Comparison of ENCODE assay signal across 21 cellular contexts in the genomic region with DNA sequence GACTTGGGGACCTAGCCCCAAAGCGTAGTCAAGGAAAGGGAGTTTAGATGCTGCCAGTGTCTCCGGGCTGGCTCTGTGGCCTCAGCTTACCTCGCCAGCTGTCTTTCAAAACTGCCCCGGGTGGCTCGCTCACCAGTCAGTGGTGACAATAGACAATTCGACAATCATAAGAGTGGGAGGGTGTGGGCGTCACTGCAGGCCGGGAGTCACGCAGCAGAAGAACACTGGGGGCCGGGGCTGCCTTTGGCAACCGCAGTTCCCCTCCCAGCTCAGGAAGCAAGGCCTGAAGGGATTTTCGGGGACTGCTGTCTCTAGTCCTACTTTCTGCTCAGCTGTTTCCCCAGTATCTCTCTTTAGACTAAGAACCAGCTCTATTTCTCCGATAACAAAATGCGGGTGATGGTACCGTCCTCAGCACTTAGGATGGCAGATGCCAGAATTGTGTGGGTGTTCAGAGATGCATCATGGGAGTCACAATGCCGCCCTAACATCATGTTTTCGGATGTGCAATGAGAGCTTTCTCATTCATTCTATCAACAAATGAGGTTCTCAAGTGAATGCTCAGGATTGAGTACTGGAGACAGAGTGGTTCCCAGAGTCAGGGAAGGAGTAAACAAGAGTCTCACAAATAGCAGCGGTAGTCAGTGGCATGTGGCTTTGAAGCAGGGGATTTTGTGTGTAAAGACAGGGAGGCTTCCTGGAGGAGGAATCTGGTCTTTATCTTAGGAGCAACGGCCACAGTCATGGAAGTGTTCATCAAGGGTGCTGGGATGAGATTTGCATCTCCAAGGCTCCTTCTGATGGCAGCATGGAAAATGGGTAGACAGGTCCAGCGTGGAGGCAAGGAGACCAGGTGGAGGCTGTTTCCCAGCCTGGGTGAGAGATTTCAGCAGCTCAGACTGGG.
"Had no signal": no experiment of that assay in that cellular context is flagged by ENCODE, and none has a peak within 500 bp of the region (broad histone marks: within the 10 kb centered on the region; RNA-seq: fewer than 3 reads in every experiment).

No MANE protein-coding gene starts in this region.

- ATAC-seq: body of pancreas; effector memory CD8-positive, alpha-beta T cell; foreskin keratinocyte; lower lobe of right lung; WTC11 had no signal

- H3K4me1 ChIP-seq: foreskin keratinocyte had no signal

- H3K4me1 Mint-ChIP-seq: activated CD4-positive, alpha-beta memory T cell treated with anti-CD3 and anti-CD28 coated beads, Interleukin-2, amount 10 ng/mL, durations not matched to agents 7 days and 5 days; central memory CD8-positive, alpha-beta T cell; WTC11 had no signal

- H3K4me3 Mint-ChIP-seq: activated CD4-positive, alpha-beta memory T cell treated with anti-CD3 and anti-CD28 coated beads, Interleukin-2, amount 10 ng/mL, durations not matched to agents 7 days and 5 days; activated naive CD8-positive, alpha-beta T cell; activated T-cell treated with anti-CD3 and anti-CD28 coated beads, Interleukin-2, amount 50 U/mL, for 24 hours; central memory CD8-positive, alpha-beta T cell; dendritic cell treated with granulocyte-macrophage colony-stimulating factor and Interleukin-4, amounts not matched to agents 40 ng/mL and 50 ng/mL, for 4 days; effector memory CD8-positive, alpha-beta T cell; mesothelial cell of epicardium; naive B cell; stimulated activated naive CD8-positive, alpha-beta T cell treated with anti-CD3 and anti-CD28 coated beads, Interleukin-15, Interleukin-2, amounts not matched to agents 100 ng/mL and 50 ng/mL, for 24 hours; WTC11 had no signal

- H3K27ac ChIP-seq: body of pancreas, foreskin keratinocyte, lower lobe of right lung, neutrophil had no signal

- H3K9me3 Mint-ChIP-seq: activated CD4-positive, alpha-beta memory T cell treated with anti-CD3 and anti-CD28 coated beads, Interleukin-2, amount 10 ng/mL, durations not matched to agents 7 days and 5 days; activated T-cell treated with anti-CD3 and anti-CD28 coated beads, Interleukin-2, amount 50 U/mL, for 24 hours; central memory CD8-positive, alpha-beta T cell; dendritic cell treated with granulocyte-macrophage colony-stimulating factor and Interleukin-4, amounts not matched to agents 40 ng/mL and 50 ng/mL, for 4 days; effector memory CD8-positive, alpha-beta T cell; mesothelial cell of epicardium; naive B cell; stimulated activated naive CD8-positive, alpha-beta T cell treated with anti-CD3 and anti-CD28 coated beads, Interleukin-15, Interleukin-2, amounts not matched to agents 100 ng/mL and 50 ng/mL, for 24 hours; WTC11 had no signal

- DNase-seq: activated CD4-positive, alpha-beta memory T cell treated with anti-CD3 and anti-CD28 coated beads, Interleukin-2, amount 10 ng/mL, durations not matched to agents 7 days and 5 days; activated CD4-positive, alpha-beta T cell treated with anti-CD3 and anti-CD28 coated beads for 4 hours; activated gamma-delta T cell; activated T-cell treated with anti-CD3 and anti-CD28 coated beads, Interleukin-2, amount 50 U/mL, for 24 hours; amniotic stem cell; body of pancreas; effector memory CD8-positive, alpha-beta T cell; foreskin keratinocyte; glutamatergic neuron; kidney glomerular epithelial cell; lower lobe of right lung; naive B cell; small intestine; testis had no signal

- H3K27ac Mint-ChIP-seq: activated CD4-positive, alpha-beta memory T cell treated with anti-CD3 and anti-CD28 coated beads, Interleukin-2, amount 10 ng/mL, durations not matched to agents 7 days and 5 days; activated naive CD8-positive, alpha-beta T cell; activated T-cell treated with anti-CD3 and anti-CD28 coated beads, Interleukin-2, amount 50 U/mL, for 24 hours; dendritic cell treated with granulocyte-macrophage colony-stimulating factor and Interleukin-4, amounts not matched to agents 40 ng/mL and 50 ng/mL, for 4 days; effector memory CD8-positive, alpha-beta T cell; naive B cell; stimulated activated naive CD8-positive, alpha-beta T cell treated with anti-CD3 and anti-CD28 coated beads, Interleukin-15, Interleukin-2, amounts not matched to agents 100 ng/mL and 50 ng/mL, for 24 hours; WTC11 had no signal

- H3K36me3 ChIP-seq: lower lobe of right lung, neutrophil had no signal

- H3K36me3 Mint-ChIP-seq: activated naive CD8-positive, alpha-beta T cell; mesothelial cell of epicardium; WTC11 had no signal

- H3K27me3 ChIP-seq: neutrophil, testis had no signal

- H3K9me3 ChIP-seq: body of pancreas, lower lobe of right lung, neutrophil, testis had no signal

- H3K4me3 ChIP-seq: body of pancreas, lower lobe of right lung, testis had no signal
